Comparison of ENCODE assay signal across 36 cellular contexts in genomic region chr10:94462130-94462529, GRCh38.
"Had no signal": no experiment of that assay in that cellular context is flagged by ENCODE, and none has a peak within 500 bp of the region (broad histone marks: within the 10 kb centered on the region; RNA-seq: fewer than 3 reads in every experiment).

No MANE protein-coding gene starts in this region.

- FAIRE-seq: colon, TTC549 had no signal

- H3K27ac ChIP-seq: ascending aorta, body of pancreas, brain microvascular endothelial cell, breast epithelium, VCaP had no signal

- DNase-seq: activated B cell treated with CpG ODN at 0.5 μM for 24 hours; activated CD4-positive, alpha-beta memory T cell treated with anti-CD3 and anti-CD28 coated beads, Interleukin-2, amount 10 ng/mL, durations not matched to agents 7 days and 5 days; activated CD4-positive, alpha-beta T cell treated with anti-CD3 and anti-CD28 coated beads for 1 hour; activated CD4-positive, alpha-beta T cell treated with anti-CD3 and anti-CD28 coated beads for 36 hours; activated CD4-positive, alpha-beta T cell treated with anti-CD3 and anti-CD28 coated beads for 48 hours; activated CD4-positive, alpha-beta T cell treated with anti-CD3 and anti-CD28 coated beads, Interleukin-2, amount 10 ng/mL, durations not matched to agents 7 days and 5 days; activated CD4-positive, alpha-beta T cell treated with anti-CD3 and anti-CD28 coated beads, Interleukin-2, amount 50 U/mL, for 48 hours; activated CD8-positive, alpha-beta memory T cell treated with anti-CD3 and anti-CD28 coated beads for 24 hours; activated CD8-positive, alpha-beta memory T cell treated with anti-CD3 and anti-CD28 coated beads, Interleukin-2, amount 10 ng/mL, durations not matched to agents 7 days and 5 days; activated CD8-positive, alpha-beta memory T cell treated with anti-CD3 and anti-CD28 coated beads, Interleukin-2, amount 50 U/mL, for 48 hours; activated CD8-positive, alpha-beta T cell treated with anti-CD3 and anti-CD28 coated beads, Interleukin-2, amount 10 ng/mL, durations not matched to agents 7 days and 5 days; activated effector memory CD4-positive, alpha-beta T cell treated with Interleukin-2 at 50 U/mL for 16 hours; activated gamma-delta T cell; activated naive CD4-positive, alpha-beta T cell treated with anti-CD3 and anti-CD28 coated beads, Interleukin-2, amount 10 ng/mL, durations not matched to agents 7 days and 5 days; activated naive CD4-positive, alpha-beta T cell treated with Interleukin-2 at 50 U/mL for 16 hours; activated naive CD8-positive, alpha-beta T cell treated with anti-CD3 and anti-CD28 coated beads, Interleukin-2, amount 10 ng/mL, durations not matched to agents 7 days and 5 days; activated naive CD8-positive, alpha-beta T cell treated with anti-CD3 and anti-CD28 coated beads, Interleukin-2, amount 50 U/mL, for 24 hours; activated T-cell treated with anti-CD3 and anti-CD28 coated beads, Interleukin-2, amount 50 U/mL, for 24 hours; activated T-cell treated with anti-CD3 and anti-CD28 coated beads, Interleukin-2, amount 50 U/mL, for 48 hours; amygdala; anterior cingulate cortex; body of pancreas; brain microvascular endothelial cell; central memory CD4-positive, alpha-beta T cell; T-helper 2 cell; T-helper 9 cell had no signal

- ATAC-seq: activated CD4-positive, alpha-beta T cell treated with anti-CD3 and anti-CD28 coated beads for 36 hours; activated CD8-positive, alpha-beta memory T cell treated with anti-CD3 and anti-CD28 coated beads, Interleukin-2, amount 10 ng/mL, durations not matched to agents 7 days and 5 days; activated CD8-positive, alpha-beta T cell treated with anti-CD3 and anti-CD28 coated beads, Interleukin-2, amount 10 ng/mL, durations not matched to agents 7 days and 5 days; activated naive CD8-positive, alpha-beta T cell treated with anti-CD3 and anti-CD28 coated beads, Interleukin-2, amount 50 U/mL, for 24 hours; body of pancreas had no signal

- H3K36me3 Mint-ChIP-seq: activated CD8-positive, alpha-beta memory T cell treated with anti-CD3 and anti-CD28 coated beads, Interleukin-2, amount 10 ng/mL, durations not matched to agents 7 days and 5 days; activated naive CD4-positive, alpha-beta T cell treated with anti-CD3 and anti-CD28 coated beads, Interleukin-2, amount 10 ng/mL, durations not matched to agents 7 days and 5 days; activated naive CD8-positive, alpha-beta T cell; activated naive CD8-positive, alpha-beta T cell treated with anti-CD3 and anti-CD28 coated beads, Interleukin-2, amount 10 ng/mL, durations not matched to agents 7 days and 5 days had no signal

- H3K9me3 Mint-ChIP-seq: activated CD4-positive, alpha-beta T cell treated with anti-CD3 and anti-CD28 coated beads, Interleukin-2, amount 10 ng/mL, durations not matched to agents 7 days and 5 days had no signal

- H3K9me3 ChIP-seq: body of pancreas had no signal

- H3K4me3 ChIP-seq: ascending aorta, body of pancreas, breast epithelium had no signal

- H3K4me1 Mint-ChIP-seq: activated CD4-positive, alpha-beta memory T cell treated with anti-CD3 and anti-CD28 coated beads, Interleukin-2, amount 10 ng/mL, durations not matched to agents 7 days and 5 days; activated CD4-positive, alpha-beta T cell treated with anti-CD3 and anti-CD28 coated beads for 36 hours; activated CD4-positive, alpha-beta T cell treated with anti-CD3 and anti-CD28 coated beads, Interleukin-2, amount 10 ng/mL, durations not matched to agents 7 days and 5 days; activated CD8-positive, alpha-beta memory T cell treated with anti-CD3 and anti-CD28 coated beads, Interleukin-2, amount 10 ng/mL, durations not matched to agents 7 days and 5 days; activated naive CD4-positive, alpha-beta T cell treated with anti-CD3 and anti-CD28 coated beads, Interleukin-2, amount 10 ng/mL, durations not matched to agents 7 days and 5 days; activated naive CD4-positive, alpha-beta T cell treated with anti-CD3 and anti-CD28 coated beads, Interleukin-2, amount 50 U/mL, for 24 hours; activated naive CD8-positive, alpha-beta T cell treated with anti-CD3 and anti-CD28 coated beads, Interleukin-2, amount 10 ng/mL, durations not matched to agents 7 days and 5 days; activated naive CD8-positive, alpha-beta T cell treated with anti-CD3 and anti-CD28 coated beads, Interleukin-2, amount 50 U/mL, for 24 hours had no signal

- H3K4me3 Mint-ChIP-seq: activated B cell treated with CpG ODN at 0.5 μM for 24 hours; activated CD4-positive, alpha-beta memory T cell treated with anti-CD3 and anti-CD28 coated beads, Interleukin-2, amount 10 ng/mL, durations not matched to agents 7 days and 5 days; activated CD4-positive, alpha-beta T cell treated with anti-CD3 and anti-CD28 coated beads for 36 hours; activated CD4-positive, alpha-beta T cell treated with anti-CD3 and anti-CD28 coated beads, Interleukin-2, amount 10 ng/mL, durations not matched to agents 7 days and 5 days; activated CD8-positive, alpha-beta memory T cell treated with anti-CD3 and anti-CD28 coated beads, Interleukin-2, amount 10 ng/mL, durations not matched to agents 7 days and 5 days; activated CD8-positive, alpha-beta T cell treated with anti-CD3 and anti-CD28 coated beads, Interleukin-2, amount 10 ng/mL, durations not matched to agents 7 days and 5 days; activated naive CD4-positive, alpha-beta T cell treated with anti-CD3 and anti-CD28 coated beads, Interleukin-2, amount 10 ng/mL, durations not matched to agents 7 days and 5 days; activated naive CD4-positive, alpha-beta T cell treated with anti-CD3 and anti-CD28 coated beads, Interleukin-2, amount 50 U/mL, for 24 hours; activated naive CD8-positive, alpha-beta T cell; activated naive CD8-positive, alpha-beta T cell treated with anti-CD3 and anti-CD28 coated beads, Interleukin-2, amount 10 ng/mL, durations not matched to agents 7 days and 5 days; activated naive CD8-positive, alpha-beta T cell treated with anti-CD3 and anti-CD28 coated beads, Interleukin-2, amount 50 U/mL, for 24 hours; activated T-cell treated with anti-CD3 and anti-CD28 coated beads, Interleukin-2, amount 50 U/mL, for 24 hours; T-helper 1 cell treated with Interleukin-12 subunit alpha and Interleukin-12 subunit beta and Interleukin-4 antibody, amounts not matched to agents 30 μg/mL and 1 μg/mL, for 36 hours; T-helper 2 cell treated with Interferon-gamma antibody and Interleukin-4, amounts not matched to agents 5 μg/mL and 100 μg/mL, for 36 hours had no signal

- H3K27ac Mint-ChIP-seq: activated B cell treated with CpG ODN at 0.5 μM for 24 hours; activated CD4-positive, alpha-beta memory T cell treated with anti-CD3 and anti-CD28 coated beads, Interleukin-2, amount 10 ng/mL, durations not matched to agents 7 days and 5 days; activated CD4-positive, alpha-beta T cell treated with anti-CD3 and anti-CD28 coated beads for 36 hours; activated CD4-positive, alpha-beta T cell treated with anti-CD3 and anti-CD28 coated beads, Interleukin-2, amount 10 ng/mL, durations not matched to agents 7 days and 5 days; activated CD8-positive, alpha-beta memory T cell treated with anti-CD3 and anti-CD28 coated beads, Interleukin-2, amount 10 ng/mL, durations not matched to agents 7 days and 5 days; activated CD8-positive, alpha-beta T cell treated with anti-CD3 and anti-CD28 coated beads, Interleukin-2, amount 10 ng/mL, durations not matched to agents 7 days and 5 days; activated naive CD4-positive, alpha-beta T cell treated with anti-CD3 and anti-CD28 coated beads, Interleukin-2, amount 10 ng/mL, durations not matched to agents 7 days and 5 days; activated naive CD4-positive, alpha-beta T cell treated with anti-CD3 and anti-CD28 coated beads, Interleukin-2, amount 50 U/mL, for 24 hours; activated naive CD8-positive, alpha-beta T cell; activated naive CD8-positive, alpha-beta T cell treated with anti-CD3 and anti-CD28 coated beads, Interleukin-2, amount 10 ng/mL, durations not matched to agents 7 days and 5 days; activated naive CD8-positive, alpha-beta T cell treated with anti-CD3 and anti-CD28 coated beads, Interleukin-2, amount 50 U/mL, for 24 hours; activated T-cell treated with anti-CD3 and anti-CD28 coated beads, Interleukin-2, amount 50 U/mL, for 24 hours; activated T-helper 2 cell treated with anti-CD3 and anti-CD28 coated beads, Interferon-gamma antibody, Interleukin-2, Interleukin-4, amounts not matched to agents 10 μg/mL and 5 μg/mL and 100 μg/mL, durations not matched to agents 14 hours and 24 hours and 36 hours; T-helper 1 cell treated with Interleukin-12 subunit alpha and Interleukin-12 subunit beta and Interleukin-4 antibody, amounts not matched to agents 30 μg/mL and 1 μg/mL, for 36 hours; T-helper 2 cell treated with Interferon-gamma antibody and Interleukin-4, amounts not matched to agents 5 μg/mL and 100 μg/mL, for 36 hours had no signal

- H3K4me1 ChIP-seq: ascending aorta, body of pancreas, breast epithelium had no signal

- H3K27me3 ChIP-seq: ascending aorta, body of pancreas, brain microvascular endothelial cell, breast epithelium had no signal

- H3K27me3 Mint-ChIP-seq: activated B cell treated with CpG ODN at 0.5 μM for 24 hours; activated naive CD4-positive, alpha-beta T cell treated with anti-CD3 and anti-CD28 coated beads, Interleukin-2, amount 10 ng/mL, durations not matched to agents 7 days and 5 days had no signal

- H3K36me3 ChIP-seq: brain microvascular endothelial cell, breast epithelium had no signal
